ENCODE assay signal across 23 cellular contexts in the genomic region with DNA sequence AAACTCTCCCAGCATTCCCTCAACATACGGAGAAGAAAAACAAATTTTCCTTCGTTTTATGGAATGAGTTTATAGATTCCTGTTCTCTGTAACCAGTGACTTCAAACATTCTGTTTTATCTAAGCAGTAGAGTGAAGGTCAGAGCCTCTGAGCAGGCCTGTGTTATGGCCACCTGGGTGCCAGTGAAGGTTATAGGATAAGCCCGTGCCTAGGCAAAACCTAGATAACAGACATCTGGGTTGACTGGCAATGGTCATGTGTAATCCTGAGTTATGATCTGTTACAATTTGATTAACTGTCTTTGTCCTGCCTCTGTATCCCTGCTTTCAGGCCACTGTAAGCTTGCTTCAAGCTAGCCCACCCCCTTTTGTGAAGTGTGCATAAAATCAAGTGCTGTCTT. TPM values are rescaled to one million over a fixed set of nuclear protein-coding genes. Genes with fewer than 3 reads are reported as not detected.
DNase-seq lines count a peak whose midpoint lies in the region; ATAC-seq, FAIRE-seq and TF ChIP-seq lines count a peak whose summit lies in the region.
"Had no signal": no experiment of that assay in that cellular context is flagged by ENCODE, and none has a peak within 500 bp of the region (broad histone marks: within the 10 kb centered on the region; RNA-seq: fewer than 3 reads in every experiment).

No MANE protein-coding gene starts in this region.

- no peak for TF ChIP-seq EP300 in K562 (IDR thresholded peaks at IDR 0.05; ENCODE audit: low read length)

- 0 out of 2 replicates have a peak, but pooled peaks cover 3% of the 10 kb centered on the region for H4K20me1 ChIP-seq in K562 (replicated peaks; ENCODE audit: control insufficient read depth, insufficient read depth, low read length)

- intact Hi-C loops in right cardiac atrium (cut with DNase I) = no loop called here
- intact Hi-C loops in K562 (cut with micrococcal nuclease) = no loop called here
- intact Hi-C loops in left colon (cut with DNase I, micrococcal nuclease) = no loop called here

- in situ Hi-C loops in K562 (cut with MboI) = no loop called here

- no peaks in the 10 kb centered on the region for H3K9me1 ChIP-seq in K562 (ENCODE audit: control insufficient read depth, insufficient read depth, low read length)

- POLR2A ChIA-PET in K562 (lab: Yijun Ruan, JAX) = interaction anchor here (1.7 kb wide), 1 partner anchor 8 kb away, joined by 5 read pairs; a partner anchor contains a TSS

- H3K9ac ChIP-seq in K562 (ENCODE audit: insufficient read depth in 1 of 2, low read depth in 2 of 2, low read length in 2 of 2) = no peak overlapping the region
- H3K9ac ChIP-seq: BLaER1 treated with 17β-estradiol and CSF1 and Interleukin-3, amounts not matched to agents 10 nM and 100 nM had no signal

- no TSS peak for BruUV-seq in K562 (replicated peaks; lab: Mats Ljungman, UMichigan)

- no peak for TF ChIP-seq POLR2A in K562 (conservative IDR thresholded peaks at IDR 0.05)

- H2AFZ ChIP-seq in K562 (ENCODE audit: low read depth, low read length) = peak overlapping the region; percentile 71
- H2AFZ ChIP-seq: GM23338 had no signal

- DNase-seq in right cardiac atrium = no peak
- no peak for DNase-seq in right atrium auricular region (ENCODE audit: low spot score)
- DNase-seq in K562 (ENCODE audit: extremely low read depth in 1 of 4, low spot score in 3 of 4) = no peak
- no peak for DNase-seq in left colon
- no peak for DNase-seq in NCI-H2107 (lab: John Stamatoyannopoulos, UW)
- DNase-seq in effector CD4-positive, alpha-beta T cell = no peak
- no peak for DNase-seq in H4 (ENCODE audit: low spot score)
- DNase-seq: Caco-2; CD4-positive, alpha-beta memory T cell; DMS 273 treated with DMSO at 0.1 percent for 48 hours; DND-41; HCEC 1CT; NCI-H1105 treated with DMSO at 0.1 percent for 48 hours; NCI-H2029 treated with DMSO at 0.1 percent for 48 hours; NCI-H2171; NCI-H345; NCI-H524; NCI-H774 had no signal

- no peak for TF ChIP-seq RAD21 in K562 (CRISPR knock-in tag; conservative IDR thresholded peaks at IDR 0.05 in 1 of 2, IDR thresholded peaks at IDR 0.05 in 1 of 2)

- no peaks in the 10 kb centered on the region for H3K9me3 ChIP-seq in right cardiac atrium (ENCODE audit: control insufficient read depth, low read length)
- H3K9me3 ChIP-seq in right atrium auricular region = no peaks in the 10 kb centered on the region
- H3K9me3 ChIP-seq in K562 (replicated peaks; ENCODE audit: control insufficient read depth, insufficient read depth, low read depth, low read length) = no peaks in the 10 kb centered on the region
- H3K9me3 ChIP-seq: BLaER1 treated with 17β-estradiol and CSF1 and Interleukin-3, amounts not matched to agents 10 nM and 100 nM; Caco-2; SJSA1 had no signal

- peak overlapping the region; percentile 62 for H3K27ac ChIP-seq in right cardiac atrium (ENCODE audit: low read length)
- H3K27ac ChIP-seq in right atrium auricular region = no peak overlapping the region
- peak overlapping the region; percentile 26; the same call in 2 of the 3 replicates for H3K27ac ChIP-seq in K562 (ENCODE audit: extremely low read depth, low read depth, low read length)
- H3K27ac ChIP-seq: BLaER1 treated with 17β-estradiol and CSF1 and Interleukin-3, amounts not matched to agents 10 nM and 100 nM; SJSA1 had no signal

- CTCF ChIA-PET in K562 (lab: Yijun Ruan, JAX; ENCODE audit: low intra/inter-chr PET ratio) = no interaction called here

- ATAC-seq in right cardiac atrium = no peak
- peak; percentile 68 for ATAC-seq in K562
- ATAC-seq in left colon = peak; percentile 63
- ATAC-seq: GM12878, GM23338 had no signal

- TF ChIP-seq CTCF in right atrium auricular region (IDR thresholded peaks at IDR 0.05) = no peak
- TF ChIP-seq CTCF in K562 (IDR thresholded peaks at IDR 0.05 in 2 of 3, conservative IDR thresholded peaks at IDR 0.05 in 1 of 3; ENCODE audit: insufficient read depth in 2 of 3, low read depth in 1 of 3, low read length in 3 of 3) = no peak

- H3K4me3 ChIP-seq in right cardiac atrium (ENCODE audit: low read length) (no peak overlapping the region), right atrium auricular region (no peak overlapping the region), K562 (no peak overlapping the region)
- H3K4me3 ChIP-seq: BLaER1 treated with 17β-estradiol and CSF1 and Interleukin-3, amounts not matched to agents 10 nM and 100 nM; GM12878; GM23338; SJSA1 had no signal

- no peak overlapping the region; the same call in 1 of the 2 replicates for H3K4me2 ChIP-seq in K562 (ENCODE audit: insufficient read depth, low read length)
- H3K4me2 ChIP-seq: BLaER1 treated with 17β-estradiol and CSF1 and Interleukin-3, amounts not matched to agents 10 nM and 100 nM; GM23338 had no signal

- H3K79me2 ChIP-seq in K562 (ENCODE audit: control insufficient read depth, insufficient read depth, low read length) = no peaks in the 10 kb centered on the region

- H3K4me1 ChIP-seq in right cardiac atrium (ENCODE audit: control insufficient read depth, insufficient read depth, low read length) (no peaks in the 10 kb centered on the region), right atrium auricular region (no peaks in the 10 kb centered on the region), K562 (replicated peaks in 1 of 2; ENCODE audit: control insufficient read depth in 2 of 2, insufficient read depth in 2 of 2, low read length in 2 of 2) (no peaks in the 10 kb centered on the region; a peak in 2 of 5 replicates)
- H3K4me1 ChIP-seq: BLaER1 treated with 17β-estradiol and CSF1 and Interleukin-3, amounts not matched to agents 10 nM and 100 nM; Caco-2; SJSA1 had no signal

- 32% methylated on average over 3 of the region's 3 CpGs for WGBS in right cardiac atrium
- 18% methylated on average over 3 of the region's 3 CpGs for WGBS in K562 (ENCODE audit: insufficient coverage, low coverage, missing lambda C conversion rate)

- peak; percentile 40 for FAIRE-seq in K562 (lab: Jason Lieb, UNC)
- FAIRE-seq: GM12878, RCC 7860 had no signal

- peaks cover 15% of the 10 kb centered on the region for H3K36me3 ChIP-seq in right atrium auricular region
- H3K36me3 ChIP-seq in K562 (ENCODE audit: control insufficient read depth, insufficient read depth, low read length) = peaks cover 12% of the 10 kb centered on the region; the same call in 2 of the 3 replicates

- no peaks in the 10 kb centered on the region for H3K27me3 ChIP-seq in right cardiac atrium (ENCODE audit: control insufficient read depth, insufficient read depth)
- no peaks in the 10 kb centered on the region for H3K27me3 ChIP-seq in right atrium auricular region
- H3K27me3 ChIP-seq in K562 (ENCODE audit: control insufficient read depth in 2 of 2, insufficient read depth in 2 of 2, low read length in 2 of 2) = no peaks in the 10 kb centered on the region
- H3K27me3 ChIP-seq: BLaER1 treated with 17β-estradiol and CSF1 and Interleukin-3, amounts not matched to agents 10 nM and 100 nM; SJSA1 had no signal

TF ChIP-seq in K562, 482 proteins besides CTCF, POLR2A, EP300 and RAD21 (continues in another document):
- TF ChIP-seq CBFA2T3 (IDR thresholded peaks at IDR 0.05) = peak; percentile 42; the same call in 1 of the 2 replicates
- no peak for TF ChIP-seq ZBTB7A (IDR thresholded peaks at IDR 0.05; ENCODE audit: borderline replicate concordance, control insufficient read depth, low read depth, low read length)

RNA-seq across cellular contexts. Expression of a gene that starts 8.3 kb away (rescaled TPM):
- total RNA-seq in right cardiac atrium (10 to 100 TPM; 33.5 to 47.8 (median 40.8) TPM), right atrium auricular region (10 to 100 TPM; 12.9 to 26.8 TPM), K562 (2014; rRNA removed) (36.3 and 45.8 TPM in 2 replicates), K562 (2014; rRNA removed; fragmentation: Illumina TruSeq; extraction: Trizol) (232 and 260 TPM in 2 replicates), K562 (2015; rRNA removed; fragmentation: Illumina TruSeq; extraction: Trizol) (92.9 and 111 TPM in 2 replicates), K562 (2021) (124 and 142 TPM in 2 replicates), left colon (10 to 100 TPM; 28.8 to 33.5 TPM)
- polyA plus RNA-seq in right cardiac atrium (76.0 TPM), K562 (2011; rRNA removed) (79.9 and 153 TPM in 2 replicates), K562 (2014; fragmentation: Illumina TruSeq; extraction: Trizol) (202 and 243 TPM in 2 replicates), K562 (2014; fragmentation: Nextera tagmentation; extraction: Ambion mirVana) (100 to 1,000 TPM; 513 to 620 TPM), K562 (2014; rRNA removed) (165 and 186 TPM in 2 replicates)
- 16.0 and 52.2 TPM in 2 replicates for total RNA-seq in K562 (2011; cell fraction: chromatin; rRNA removed; ENCODE audit: low replicate concordance)
- 18.8 and 22.8 TPM in 2 replicates for total RNA-seq in K562 (2011; cell fraction: nucleolus; rRNA removed)
- total RNA-seq in K562 (2011; cell fraction: nucleoplasm; rRNA removed) = 52.5 and 85.3 TPM in 2 replicates
- polyA plus RNA-seq in K562 (2011; cell fraction: cytosol; rRNA removed) = 7.1 and 54.4 TPM in 2 replicates
- 25.4 and 34.2 TPM in 2 replicates for polyA plus RNA-seq in K562 (2011; cell fraction: nucleus; rRNA removed)
- polyA plus RNA-seq in K562 (2012) = 136 and 164 TPM in 2 replicates
- polyA minus RNA-seq in K562 (2011; rRNA and poly(A)+ RNA removed) = 45.4 and 47.6 TPM in 2 replicates
- 11.6 and 15.8 TPM in 2 replicates for polyA minus RNA-seq in K562 (2011; cell fraction: cytosol; rRNA and poly(A)+ RNA removed)
- 24.8 and 33.9 TPM in 2 replicates for polyA minus RNA-seq in K562 (2011; cell fraction: nucleus; rRNA and poly(A)+ RNA removed)
- total RNA-seq in H4 (2014; rRNA removed; shearing (Covaris generic)) = 157 and 290 TPM in 2 replicates

RNA-seq across cellular contexts. Expression of a gene that starts 13.4 kb away (rescaled TPM):
- total RNA-seq in right cardiac atrium (10 to 100 TPM; 15.5 to 19.5 (median 15.5) TPM), right atrium auricular region (10 to 100 TPM; 10.1 to 14.3 TPM), K562 (2014; rRNA removed) (31.0 and 33.4 TPM in 2 replicates), K562 (2014; rRNA removed; fragmentation: Illumina TruSeq; extraction: Trizol) (39.7 and 53.2 TPM in 2 replicates), K562 (2015; rRNA removed; fragmentation: Illumina TruSeq; extraction: Trizol) (27.0 and 30.1 TPM in 2 replicates), K562 (2021) (51.7 and 66.2 TPM in 2 replicates), left colon (10 to 100 TPM; 83.3 to 83.5 TPM)
- polyA plus RNA-seq in right cardiac atrium (6.1 TPM), K562 (2011; rRNA removed) (37.0 and 39.6 TPM in 2 replicates), K562 (2014; fragmentation: Illumina TruSeq; extraction: Trizol) (28.4 and 31.2 TPM in 2 replicates), K562 (2014; fragmentation: Nextera tagmentation; extraction: Ambion mirVana) (1 to 10 TPM; 6.4 to 8.7 TPM), K562 (2014; rRNA removed) (19.2 and 19.3 TPM in 2 replicates)
- total RNA-seq in K562 (2011; cell fraction: chromatin; rRNA removed; ENCODE audit: low replicate concordance) = 75.7 and 129 TPM in 2 replicates
- 28.3 and 31.5 TPM in 2 replicates for total RNA-seq in K562 (2011; cell fraction: nucleolus; rRNA removed)
- total RNA-seq in K562 (2011; cell fraction: nucleoplasm; rRNA removed) = 48.5 and 80.2 TPM in 2 replicates
- polyA plus RNA-seq in K562 (2011; cell fraction: cytosol; rRNA removed) = 17.0 and 22.4 TPM in 2 replicates
- 37.9 and 38.1 TPM in 2 replicates for polyA plus RNA-seq in K562 (2011; cell fraction: nucleus; rRNA removed)
- polyA plus RNA-seq in K562 (2012) = 26.3 and 34.7 TPM in 2 replicates
- 39.1 and 60.7 TPM in 2 replicates for polyA minus RNA-seq in K562 (2011; rRNA and poly(A)+ RNA removed)
- polyA minus RNA-seq in K562 (2011; cell fraction: cytosol; rRNA and poly(A)+ RNA removed) = 17.6 and 29.5 TPM in 2 replicates
- 19.1 and 32.4 TPM in 2 replicates for polyA minus RNA-seq in K562 (2011; cell fraction: nucleus; rRNA and poly(A)+ RNA removed)
- total RNA-seq in H4 (2014; rRNA removed; shearing (Covaris generic)) = 41.3 and 42.8 TPM in 2 replicates

Comparison
In these comparisons a context has a peak if more than half of its experiments do, and no peak if none do; other contexts are left out.
1. H3K27ac ChIP-seq: peak in right cardiac atrium (single experiment) and K562 (single experiment); none in right atrium auricular region (0 of 2).
2. ATAC-seq: peak in K562 (single experiment) and left colon (single experiment); none in right cardiac atrium (0 of 2).